Comparison of ENCODE assay signal across 12 cellular contexts in the genomic region with DNA sequence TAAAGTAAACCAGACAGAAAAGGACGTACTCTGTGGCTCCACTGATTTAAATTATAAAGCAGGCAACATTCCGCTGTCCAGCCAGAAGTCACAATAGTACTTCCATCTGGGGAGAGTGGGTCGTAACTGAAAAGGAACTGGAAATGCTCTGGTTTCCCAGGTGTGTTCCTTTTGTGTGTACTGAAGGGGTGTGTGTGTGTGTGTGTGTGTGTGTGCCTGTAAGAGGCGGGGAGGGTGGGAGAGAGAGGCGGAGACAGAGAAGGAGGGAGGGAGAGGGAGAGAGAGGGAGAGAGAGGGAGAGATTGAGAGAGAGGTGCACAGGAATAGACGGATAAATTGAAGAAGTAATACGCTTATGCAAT.
DNase-seq lines count a peak whose midpoint lies in the region; TF ChIP-seq lines count a peak whose summit lies in the region.
"Had no signal": no experiment of that assay in that cellular context is flagged by ENCODE, and none has a peak within 500 bp of the region (broad histone marks: within the 10 kb centered on the region; RNA-seq: fewer than 3 reads in every experiment).

No MANE protein-coding gene starts in this region.

- H3K36me3 Mint-ChIP-seq in endothelial cell (ENCODE audit: low read depth, unreplicated experiment) (no peaks in the 10 kb centered on the region), osteocyte (ENCODE audit: unreplicated experiment) (no peaks in the 10 kb centered on the region)

- H3K27ac Mint-ChIP-seq in endothelial cell (ENCODE audit: unreplicated experiment) (peak overlapping the region; percentile 83), osteocyte (ENCODE audit: unreplicated experiment) (no peak overlapping the region)

- H3K9me3 Mint-ChIP-seq in endothelial cell (ENCODE audit: unreplicated experiment): no peaks in the 10 kb centered on the region
- no peaks in the 10 kb centered on the region for H3K9me3 Mint-ChIP-seq in osteocyte (ENCODE audit: unreplicated experiment)

- peak overlapping the region; percentile 69 for H3K4me3 ChIP-seq in NT2/D1 (ENCODE audit: insufficient read length, low read depth)
- H3K4me3 ChIP-seq: lung had no signal

- H3K9me3 ChIP-seq in NT2/D1 (ENCODE audit: insufficient read depth, low read length): no peaks in the 10 kb centered on the region

- no peaks in the 10 kb centered on the region for H3K27me3 ChIP-seq in NT2/D1 (ENCODE audit: insufficient read depth, insufficient read length)

- DNase-seq in NCI-H345 (lab: John Stamatoyannopoulos, UW) (peak; percentile 23), NCI-H345 treated with DMSO at 0.1 percent for 48 hours (lab: John Stamatoyannopoulos, UW; ENCODE audit: unreplicated experiment) (no peak), NT2/D1 (ENCODE audit: low read depth, low spot score) (no peak), endothelial cell (ENCODE audit: low spot score) (peak; percentile 22), osteocyte (ENCODE audit: extremely low spot score, unreplicated experiment) (peak; percentile 15), NCI-H1048 (lab: John Stamatoyannopoulos, UW) (no peak)
- DNase-seq in stimulated activated CD4-positive, alpha-beta T cell treated with anti-CD3 and anti-CD28 coated beads, Interleukin-4, amount 100 ng/mL, for 1 hour: no peak
- DNase-seq in stimulated activated CD4-positive, alpha-beta T cell treated with anti-CD3 and anti-CD28 coated beads, Interleukin-4, amount 100 ng/mL, for 24 hours: no peak
- DNase-seq: activated naive CD4-positive, alpha-beta T cell; small intestine; stimulated activated naive CD4-positive, alpha-beta T cell had no signal

- peak overlapping the region; percentile 91 for H3K4me3 Mint-ChIP-seq in endothelial cell (ENCODE audit: unreplicated experiment)
- no peak overlapping the region for H3K4me3 Mint-ChIP-seq in osteocyte (ENCODE audit: unreplicated experiment)

- H3K4me1 Mint-ChIP-seq in endothelial cell (ENCODE audit: unreplicated experiment) (no peaks in the 10 kb centered on the region), osteocyte (ENCODE audit: unreplicated experiment) (peaks cover 1% of the 10 kb centered on the region)

- peaks cover 6% of the 10 kb centered on the region for H3K27me3 Mint-ChIP-seq in endothelial cell (ENCODE audit: unreplicated experiment)
- H3K27me3 Mint-ChIP-seq in osteocyte (ENCODE audit: unreplicated experiment): peaks cover 8% of the 10 kb centered on the region

- TF ChIP-seq CTCF in endothelial cell (IDR thresholded peaks at IDR 0.05; ENCODE audit: unreplicated experiment): no peak
- TF ChIP-seq CTCF in osteocyte (IDR thresholded peaks at IDR 0.05): no peak

- peak overlapping the region; percentile 22 for H3K9ac ChIP-seq in NT2/D1 (ENCODE audit: insufficient read length, low read depth)

- H3K36me3 ChIP-seq in NT2/D1 (ENCODE audit: insufficient read depth, insufficient read length, low read length): no peaks in the 10 kb centered on the region

- no peaks in the 10 kb centered on the region for H3K4me1 ChIP-seq in NT2/D1 (ENCODE audit: insufficient read depth, insufficient read length)

Comparison
In these comparisons a context has a peak if more than half of its experiments do, and no peak if none do; other contexts are left out.
1. DNase-seq: peak in NCI-H345 (single experiment), endothelial cell (single experiment) and osteocyte (single experiment); none in NCI-H345 treated with DMSO at 0.1 percent for 48 hours (single experiment), NT2/D1 (single experiment), NCI-H1048 (single experiment), stimulated activated CD4-positive, alpha-beta T cell treated with anti-CD3 and anti-CD28 coated beads, Interleukin-4, amount 100 ng/mL, for 1 hour (single experiment) and stimulated activated CD4-positive, alpha-beta T cell treated with anti-CD3 and anti-CD28 coated beads, Interleukin-4, amount 100 ng/mL, for 24 hours (single experiment).